In the genomic region with DNA sequence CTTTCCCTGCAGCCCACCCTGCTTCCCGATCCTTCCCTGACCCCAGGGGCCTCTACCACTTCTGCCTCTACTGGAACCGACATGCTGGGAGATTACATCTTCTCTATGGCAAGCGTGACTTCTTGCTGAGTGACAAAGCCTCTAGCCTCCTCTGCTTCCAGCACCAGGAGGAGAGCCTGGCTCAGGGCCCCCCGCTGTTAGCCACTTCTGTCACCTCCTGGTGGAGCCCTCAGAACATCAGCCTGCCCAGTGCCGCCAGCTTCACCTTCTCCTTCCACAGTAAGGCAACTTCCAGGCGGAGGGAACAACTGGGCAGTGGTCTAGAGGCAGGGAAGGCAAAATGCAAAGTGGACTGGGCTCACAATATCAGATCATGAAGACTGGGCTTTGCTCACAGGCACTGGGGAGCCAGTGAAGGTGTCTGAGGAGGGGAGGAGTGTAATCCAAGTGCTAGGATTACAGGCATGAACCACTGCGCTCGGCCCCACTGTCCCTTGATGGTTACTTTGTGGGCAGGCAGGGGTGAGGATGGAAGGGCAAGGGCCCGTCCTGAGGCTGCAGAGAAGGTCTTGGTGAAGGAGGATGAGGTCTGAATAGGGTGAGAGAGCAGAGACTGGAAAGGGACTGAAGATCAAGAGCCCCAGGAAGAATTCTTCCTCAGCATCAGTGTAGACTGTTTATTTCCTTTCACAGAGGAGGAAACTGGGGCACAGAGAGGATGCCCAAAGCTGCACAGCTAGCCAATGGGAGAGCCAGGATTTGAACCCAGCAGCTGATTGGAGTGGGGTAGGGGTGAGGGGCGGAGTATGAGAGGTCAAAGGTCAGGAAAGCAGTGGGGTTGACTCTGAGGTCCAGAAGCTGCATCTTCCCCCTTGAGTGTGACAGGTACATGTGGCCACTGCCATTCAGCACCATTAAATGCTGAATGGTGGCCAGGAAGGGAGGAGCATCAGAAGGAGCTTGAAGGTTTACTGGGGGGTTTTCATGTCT, we compare ENCODE assay signal across 18 cellular contexts. TPM values are rescaled to one million over a fixed set of nuclear protein-coding genes. Genes with fewer than 3 reads are reported as not detected.
DNase-seq lines count a peak whose midpoint lies in the region; ATAC-seq, FAIRE-seq and TF ChIP-seq lines count a peak whose summit lies in the region.
"Had no signal": no experiment of that assay in that cellular context is flagged by ENCODE, and none has a peak within 500 bp of the region (broad histone marks: within the 10 kb centered on the region; RNA-seq: fewer than 3 reads in every experiment).

No MANE protein-coding gene starts in this region.

- peaks cover 31% of the 10 kb centered on the region for H3K4me1 Mint-ChIP-seq in activated CD4-positive, alpha-beta T cell treated with anti-CD3 and anti-CD28 coated beads, Interleukin-2, amount 10 ng/mL, durations not matched to agents 24 days and 14 days
- H3K4me1 Mint-ChIP-seq in activated T-helper 17 cell treated with anti-CD3 and anti-CD28 coated beads, Interleukin-2, amount 50 U/mL, for 72 hours: peaks cover 19% of the 10 kb centered on the region
- peaks cover 60 to 73% of the 10 kb centered on the region in 2 donors for H3K4me1 Mint-ChIP-seq in natural killer cell treated with Interleukin-12 subunit alpha and Interleukin-12 subunit beta and Interleukin-15 and Interleukin-18, amount 100 ng/mL, for 72 hours (ENCODE audit: low read depth in 2 of 2)

- H3K36me3 Mint-ChIP-seq in activated CD4-positive, alpha-beta T cell treated with anti-CD3 and anti-CD28 coated beads, Interleukin-2, amount 10 ng/mL, durations not matched to agents 24 days and 14 days (ENCODE audit: low read depth): peaks cover 2% of the 10 kb centered on the region
- no peaks in the 10 kb centered on the region for H3K36me3 Mint-ChIP-seq in activated T-helper 17 cell treated with anti-CD3 and anti-CD28 coated beads, Interleukin-2, amount 50 U/mL, for 72 hours (ENCODE audit: low read depth)
- H3K36me3 Mint-ChIP-seq in natural killer cell treated with Interleukin-12 subunit alpha and Interleukin-12 subunit beta and Interleukin-15 and Interleukin-18, amount 100 ng/mL, for 72 hours: no peaks in the 10 kb centered on the region

- intact Hi-C loops in activated CD4-positive, alpha-beta T cell treated with anti-CD3 and anti-CD28 coated beads, Interleukin-2, amount 10 ng/mL, durations not matched to agents 24 days and 14 days (cut with micrococcal nuclease): no loop called here

- no peak overlapping the region for H3K4me3 Mint-ChIP-seq in activated CD4-positive, alpha-beta T cell treated with anti-CD3 and anti-CD28 coated beads, Interleukin-2, amount 10 ng/mL, durations not matched to agents 24 days and 14 days
- H3K4me3 Mint-ChIP-seq in activated T-helper 17 cell treated with anti-CD3 and anti-CD28 coated beads, Interleukin-2, amount 50 U/mL, for 72 hours: peak overlapping the region; percentile 29
- peak overlapping the region; percentile 59 for H3K4me3 Mint-ChIP-seq in natural killer cell treated with Interleukin-12 subunit alpha and Interleukin-12 subunit beta and Interleukin-15 and Interleukin-18, amount 100 ng/mL, for 72 hours

- H3K27me3 Mint-ChIP-seq in activated CD4-positive, alpha-beta T cell treated with anti-CD3 and anti-CD28 coated beads, Interleukin-2, amount 10 ng/mL, durations not matched to agents 24 days and 14 days: no peaks in the 10 kb centered on the region
- no peaks in the 10 kb centered on the region for H3K27me3 Mint-ChIP-seq in activated T-helper 17 cell treated with anti-CD3 and anti-CD28 coated beads, Interleukin-2, amount 50 U/mL, for 72 hours
- no peaks in the 10 kb centered on the region for H3K27me3 Mint-ChIP-seq in natural killer cell treated with Interleukin-12 subunit alpha and Interleukin-12 subunit beta and Interleukin-15 and Interleukin-18, amount 100 ng/mL, for 72 hours

- H3K9me3 Mint-ChIP-seq in activated CD4-positive, alpha-beta T cell treated with anti-CD3 and anti-CD28 coated beads, Interleukin-2, amount 10 ng/mL, durations not matched to agents 24 days and 14 days: no peaks in the 10 kb centered on the region
- no peaks in the 10 kb centered on the region for H3K9me3 Mint-ChIP-seq in activated T-helper 17 cell treated with anti-CD3 and anti-CD28 coated beads, Interleukin-2, amount 50 U/mL, for 72 hours
- H3K9me3 Mint-ChIP-seq in natural killer cell treated with Interleukin-12 subunit alpha and Interleukin-12 subunit beta and Interleukin-15 and Interleukin-18, amount 100 ng/mL, for 72 hours: no peaks in the 10 kb centered on the region

- DNase-seq in activated CD4-positive, alpha-beta T cell treated with anti-CD3 and anti-CD28 coated beads, Interleukin-2, amount 10 ng/mL, durations not matched to agents 24 days and 14 days: peak; percentile 83
- DNase-seq in activated CD4-positive, alpha-beta T cell treated with anti-CD3 and anti-CD28 coated beads for 1 hour: no peak
- DNase-seq in Jurkat, Clone E6-1 (ENCODE audit: low read depth, low spot score): peak; percentile 72
- peak; percentile 75 for DNase-seq in natural killer cell treated with Interleukin-12 subunit alpha and Interleukin-12 subunit beta and Interleukin-15 and Interleukin-18, amount 100 ng/mL, for 72 hours (ENCODE audit: low spot score)
- DNase-seq in GM12891 (ENCODE audit: insufficient read length, low spot score): no peak
- no peak for DNase-seq in cerebellar nuclear complex (lab: John Stamatoyannopoulos, UW)
- DNase-seq: activated T-cell treated with anti-CD3 and anti-CD28 coated beads, Interleukin-2, amount 50 U/mL, for 1 hour; brain microvascular endothelial cell; DMS153; effector CD8-positive, alpha-beta T cell; foreskin melanocyte; midbrain; NCI-H187; NCI-H69; upper lobe of left lung had no signal

- ATAC-seq in activated T-helper 17 cell treated with anti-CD3 and anti-CD28 coated beads, Interleukin-2, amount 50 U/mL, for 72 hours (replicated peaks): peak; percentile 43
- peak; percentile 60 to 74 for ATAC-seq in natural killer cell treated with Interleukin-12 subunit alpha and Interleukin-12 subunit beta and Interleukin-15 and Interleukin-18, amount 100 ng/mL, for 72 hours
- ATAC-seq in HG03097 (IDR thresholded peaks at IDR 0.05; ENCODE audit: low FRiP score, unreplicated experiment): no peak

- H3K27ac Mint-ChIP-seq in activated CD4-positive, alpha-beta T cell treated with anti-CD3 and anti-CD28 coated beads, Interleukin-2, amount 10 ng/mL, durations not matched to agents 24 days and 14 days: peak overlapping the region; percentile 68
- H3K27ac Mint-ChIP-seq in activated T-helper 17 cell treated with anti-CD3 and anti-CD28 coated beads, Interleukin-2, amount 50 U/mL, for 72 hours: peak overlapping the region; percentile 86
- H3K27ac Mint-ChIP-seq in natural killer cell treated with Interleukin-12 subunit alpha and Interleukin-12 subunit beta and Interleukin-15 and Interleukin-18, amount 100 ng/mL, for 72 hours: peak overlapping the region; percentile 74 to 90

- H3K4me3 ChIP-seq in Jurkat, Clone E6-1 (ENCODE audit: low read length): no peak overlapping the region
- H3K4me3 ChIP-seq: upper lobe of left lung had no signal

- TF ChIP-seq POLR2A in GM12891 (IDR thresholded peaks at IDR 0.05; ENCODE audit: low read depth, low read length): no peak

- no peak for FAIRE-seq in GM12891 (lab: Jason Lieb, UNC)

TF ChIP-seq in GM12891, 5 proteins besides CTCF, POLR2A, EP300 and RAD21:
- TF ChIP-seq POLR2AphosphoS5 (IDR thresholded peaks at IDR 0.05; ENCODE audit: low read depth, low read length): no peak
- TF ChIP-seq POU2F2 (IDR thresholded peaks at IDR 0.05; ENCODE audit: low read depth, low read length): no peak
- no peak for TF ChIP-seq SPI1 (IDR thresholded peaks at IDR 0.05; ENCODE audit: low read depth, low read length)
- TF ChIP-seq PAX5 (IDR thresholded peaks at IDR 0.05; ENCODE audit: insufficient read depth, low read length, severe bottlenecking): no peak
- no peak for TF ChIP-seq TAF1 (IDR thresholded peaks at IDR 0.05; ENCODE audit: low read depth, low read length)
TF ChIP-seq in GM12891: peak in this region for 0.

RNA-seq across cellular contexts. Expression of gene ADGRG3, which starts 16.5 kb away (rescaled TPM):
- total RNA-seq in activated CD4-positive, alpha-beta T cell treated with anti-CD3 and anti-CD28 coated beads, Interleukin-2, amount 10 ng/mL, durations not matched to agents 24 days and 14 days: not detected in 2 replicates
- polyA plus RNA-seq in Jurkat, Clone E6-1 (2012; ENCODE audit: insufficient read depth, insufficient read length): not detected
- not detected for total RNA-seq in activated T-helper 17 cell treated with anti-CD3 and anti-CD28 coated beads, Interleukin-2, amount 50 U/mL, for 72 hours
- 10 to 100 TPM; 25.4 to 28.9 TPM for total RNA-seq in natural killer cell treated with Interleukin-12 subunit alpha and Interleukin-12 subunit beta and Interleukin-15 and Interleukin-18, amount 100 ng/mL, for 72 hours
- not detected for polyA plus RNA-seq in GM12891 (2012; ENCODE audit: low read depth, missing spikeins)

RNA-seq across cellular contexts. Expression of gene ADGRG1, which starts 23.2 kb away (rescaled TPM):
- 3.8 and 4.8 TPM in 2 replicates for total RNA-seq in activated CD4-positive, alpha-beta T cell treated with anti-CD3 and anti-CD28 coated beads, Interleukin-2, amount 10 ng/mL, durations not matched to agents 24 days and 14 days
- 0.68 TPM for polyA plus RNA-seq in Jurkat, Clone E6-1 (2012; ENCODE audit: insufficient read depth, insufficient read length)
- total RNA-seq in activated T-helper 17 cell treated with anti-CD3 and anti-CD28 coated beads, Interleukin-2, amount 50 U/mL, for 72 hours: 10 to 100 TPM; 10.7 to 34.3 TPM
- total RNA-seq in natural killer cell treated with Interleukin-12 subunit alpha and Interleukin-12 subunit beta and Interleukin-15 and Interleukin-18, amount 100 ng/mL, for 72 hours: 10 to 100 TPM in 1 of 2 donors, 1 to 10 TPM in 1; 4.8 to 13.7 TPM
- polyA plus RNA-seq in GM12891 (2012; ENCODE audit: low read depth, missing spikeins): 1.1 TPM

RNA-seq across cellular contexts. Expression of gene DRC7, which starts 43.0 kb away (rescaled TPM):
- 0.09 TPM in 1 of 2 replicates, not detected in the other for total RNA-seq in activated CD4-positive, alpha-beta T cell treated with anti-CD3 and anti-CD28 coated beads, Interleukin-2, amount 10 ng/mL, durations not matched to agents 24 days and 14 days
- polyA plus RNA-seq in Jurkat, Clone E6-1 (2012; ENCODE audit: insufficient read depth, insufficient read length): 2.0 TPM
- not detected for total RNA-seq in activated T-helper 17 cell treated with anti-CD3 and anti-CD28 coated beads, Interleukin-2, amount 50 U/mL, for 72 hours
- total RNA-seq in natural killer cell treated with Interleukin-12 subunit alpha and Interleukin-12 subunit beta and Interleukin-15 and Interleukin-18, amount 100 ng/mL, for 72 hours: not detected
- 0.55 TPM for polyA plus RNA-seq in GM12891 (2012; ENCODE audit: low read depth, missing spikeins)
- total RNA-seq: posterior vena cava had no signal

Comparison
In these comparisons a context has a peak if more than half of its experiments do, and no peak if none do; other contexts are left out.
1. DNase-seq: peak in activated CD4-positive, alpha-beta T cell treated with anti-CD3 and anti-CD28 coated beads, Interleukin-2, amount 10 ng/mL, durations not matched to agents 24 days and 14 days (single experiment), Jurkat, Clone E6-1 (single experiment) and natural killer cell treated with Interleukin-12 subunit alpha and Interleukin-12 subunit beta and Interleukin-15 and Interleukin-18, amount 100 ng/mL, for 72 hours (single experiment); none in activated CD4-positive, alpha-beta T cell treated with anti-CD3 and anti-CD28 coated beads for 1 hour (single experiment), GM12891 (single experiment) and cerebellar nuclear complex (0 of 2).
2. RNA of gene ADGRG3, which starts 16.5 kb away (total RNA-seq): 25.4 to 28.9 TPM in natural killer cell treated with Interleukin-12 subunit alpha and Interleukin-12 subunit beta and Interleukin-15 and Interleukin-18, amount 100 ng/mL, for 72 hours; not detected in activated T-helper 17 cell treated with anti-CD3 and anti-CD28 coated beads, Interleukin-2, amount 50 U/mL, for 72 hours and not detected in activated CD4-positive, alpha-beta T cell treated with anti-CD3 and anti-CD28 coated beads, Interleukin-2, amount 10 ng/mL, durations not matched to agents 24 days and 14 days; every median in the first group is over 10 times any median in the second.
3. Peak in every context shown above with its lines, with median percentiles within 50 percentile points of each other: H3K27ac Mint-ChIP-seq.